In genomic region chr20:50389808-50390684, GRCh38 we compare ENCODE assay signal across 22 cellular contexts.
DNase-seq lines count a peak whose midpoint lies in the region; ATAC-seq and TF ChIP-seq lines count a peak whose summit lies in the region.
"Had no signal": no experiment of that assay in that cellular context is flagged by ENCODE, and none has a peak within 500 bp of the region (broad histone marks: within the 10 kb centered on the region; RNA-seq: fewer than 3 reads in every experiment).

No MANE protein-coding gene starts in this region.

- TF ChIP-seq POLR2A in GM18505 (IDR thresholded peaks at IDR 0.05; ENCODE audit: borderline replicate concordance, extremely low read depth, insufficient read depth, insufficient read length), result no peak

- no peak overlapping the region for H3K4me3 ChIP-seq in heart right ventricle
- no peak overlapping the region for H3K4me3 ChIP-seq in mesenchymal stem cell (ENCODE audit: insufficient read depth in 1 of 2, low read depth in 1 of 2, low read length in 2 of 2)
- no peak overlapping the region for H3K4me3 ChIP-seq in tibial artery
- H3K4me3 ChIP-seq: SK-N-MC, thyroid gland had no signal

- DNase-seq in HT-29 (ENCODE audit: low spot score), result peak; percentile 31
- no peak for DNase-seq in heart right ventricle
- no peak for DNase-seq in mesenchymal stem cell
- DNase-seq in tibial artery, result no peak
- no peak for DNase-seq in COR-L47 (lab: John Stamatoyannopoulos, UW)
- DNase-seq: activated CD4-positive, alpha-beta T cell treated with anti-CD3 and anti-CD28 coated beads, Interleukin-2, amount 50 U/mL, for 48 hours; activated T-cell treated with anti-CD3 and anti-CD28 coated beads, Interleukin-2, amount 50 U/mL, for 1 hour; AML-193; amygdala; foreskin fibroblast; H7; kidney glomerular epithelial cell; NCI-H1930; NCI-H2227 treated with DMSO at 0.1 percent for 48 hours; NK-92 treated with Interleukin-12 subunit alpha and Interleukin-12 subunit beta, amount 100 ng/mL, for 24 hours; retina; thyroid gland had no signal

- H3K23ac ChIP-seq in mesenchymal stem cell (ENCODE audit: low read length in 2 of 2), result no peak overlapping the region

- H2BK120ac ChIP-seq in mesenchymal stem cell (ENCODE audit: low read depth, low read length), result no peak overlapping the region

- no peak overlapping the region for H2AK5ac ChIP-seq in mesenchymal stem cell (ENCODE audit: low read length, severe bottlenecking)

- H3K4ac ChIP-seq in mesenchymal stem cell (ENCODE audit: low read depth in 1 of 2, low read length in 2 of 2), result no peak overlapping the region

- H3K79me1 ChIP-seq in mesenchymal stem cell (replicated peaks; ENCODE audit: low read length, poor library complexity, severe bottlenecking), result no peaks in the 10 kb centered on the region

- no peak overlapping the region for H3K18ac ChIP-seq in mesenchymal stem cell (ENCODE audit: low read depth in 1 of 2, low read length in 2 of 2)

- H3K4me1 ChIP-seq in heart right ventricle (peaks cover 8 to 66% (median 34%) of the 10 kb centered on the region in 9 donors), mesenchymal stem cell (ENCODE audit: control insufficient read depth, insufficient read depth, low read depth, low read length) (peaks cover 7% of the 10 kb centered on the region), tibial artery (peaks cover 0 to 59% (median 43%) of the 10 kb centered on the region in 4 donors)

- no peak overlapping the region for H2BK5ac ChIP-seq in mesenchymal stem cell (ENCODE audit: low read depth, low read length, poor library complexity, severe bottlenecking)

- H3K14ac ChIP-seq in mesenchymal stem cell (ENCODE audit: low read length in 2 of 2), result no peak overlapping the region

- H3K36me3 ChIP-seq in heart right ventricle (no peaks in the 10 kb centered on the region), mesenchymal stem cell (ENCODE audit: control insufficient read depth in 1 of 2, insufficient read depth in 2 of 2, low read depth in 1 of 2, low read length in 2 of 2) (no peaks in the 10 kb centered on the region), tibial artery (no peaks in the 10 kb centered on the region)
- H3K36me3 ChIP-seq: neutrophil, thyroid gland had no signal

- H3K9me3 ChIP-seq in heart right ventricle (no peaks in the 10 kb centered on the region), mesenchymal stem cell (ENCODE audit: control insufficient read depth, low read length) (no peaks in the 10 kb centered on the region), tibial artery (no peaks in the 10 kb centered on the region)
- H3K9me3 ChIP-seq: neutrophil, thyroid gland had no signal

- intact Hi-C loops in heart right ventricle (cut with DNase I), result loop anchor here in 3 of 10 donors (10.0 kb wide), 2 partner anchors 185 to 195 kb away; partner anchors contain the start of gene CEBPB (in 2 of the 3)
- intact Hi-C loops in tibial artery (cut with DNase I; ENCODE audit: low total_unique reads), result no loop called here

- no peak overlapping the region for H2BK15ac ChIP-seq in mesenchymal stem cell (ENCODE audit: low read depth, poor library complexity, severe bottlenecking)

- no peak overlapping the region for H3K9ac ChIP-seq in mesenchymal stem cell (ENCODE audit: low read length)

- H2BK12ac ChIP-seq in mesenchymal stem cell (ENCODE audit: low read length in 2 of 2), result no peak overlapping the region

- H2AFZ ChIP-seq in mesenchymal stem cell (ENCODE audit: low read depth, low read length), result no peak overlapping the region

- 59 to 68% methylated on average over 14 of the region's 14 CpGs for WGBS in heart right ventricle, 2 donors
- WGBS in mesenchymal stem cell, result 82% methylated on average over 10 of the region's 14 CpGs

- H3K27ac ChIP-seq in heart right ventricle, result peak overlapping the region; percentile 45 to 88 (median 83)
- no peak overlapping the region for H3K27ac ChIP-seq in mesenchymal stem cell (ENCODE audit: low read length, poor library complexity, severe bottlenecking)
- peak overlapping the region; percentile 87 to 96 for H3K27ac ChIP-seq in tibial artery
- H3K27ac ChIP-seq: neutrophil, SK-N-MC, thyroid gland had no signal

- H3K27me3 ChIP-seq in heart right ventricle (no peaks in the 10 kb centered on the region), mesenchymal stem cell (ENCODE audit: control insufficient read depth in 1 of 2, insufficient read depth in 1 of 2, low read length in 2 of 2) (no peaks in the 10 kb centered on the region), tibial artery (no peaks in the 10 kb centered on the region)
- H3K27me3 ChIP-seq: thyroid gland had no signal

- no peak overlapping the region for H3K4me2 ChIP-seq in mesenchymal stem cell (ENCODE audit: low read length, poor library complexity, severe bottlenecking)

- H4K91ac ChIP-seq in mesenchymal stem cell (ENCODE audit: low read length), result no peak overlapping the region

- ATAC-seq in heart right ventricle, result peak in 6 of 8 donors; percentile 9 to 58 (median 40)
- no peak for ATAC-seq in GM18505 (IDR thresholded peaks at IDR 0.05; ENCODE audit: unreplicated experiment)
- no peak for ATAC-seq in HG03045 (IDR thresholded peaks at IDR 0.05; ENCODE audit: unreplicated experiment)
- ATAC-seq: WTC11 had no signal

- no peak for TF ChIP-seq CTCF in heart right ventricle (IDR thresholded peaks at IDR 0.05)
- no peak for TF ChIP-seq CTCF in tibial artery (IDR thresholded peaks at IDR 0.05)

- H4K8ac ChIP-seq in mesenchymal stem cell (ENCODE audit: low read length), result peak overlapping the region; percentile 46

Comparison
In these comparisons a context has a peak if more than half of its experiments do, and no peak if none do; other contexts are left out.
1. ATAC-seq: peak in heart right ventricle (6 of 8); none in GM18505 (single experiment) and HG03045 (single experiment).